In the genomic region with DNA sequence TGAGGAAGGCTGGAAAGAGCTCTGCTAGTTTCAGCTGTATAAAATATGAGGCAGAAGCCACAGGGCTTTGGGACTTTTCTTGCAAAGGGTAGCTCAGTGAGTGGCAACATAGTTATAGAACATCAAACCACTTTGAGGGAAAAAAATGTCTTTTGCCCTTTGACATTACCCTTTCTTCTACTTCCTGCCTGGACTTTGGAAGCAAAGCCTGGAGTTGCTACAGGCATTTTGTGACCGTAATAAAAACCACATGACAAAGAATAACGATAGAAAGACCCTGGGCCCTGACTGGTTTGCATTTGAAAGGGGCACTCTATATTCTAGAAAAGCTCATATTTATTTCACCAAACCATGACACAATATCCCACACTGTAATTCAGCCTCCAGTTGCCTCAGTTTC, we compare ENCODE assay signal across 26 cellular contexts.
"Had no signal": no experiment of that assay in that cellular context is flagged by ENCODE, and none has a peak within 500 bp of the region (broad histone marks: within the 10 kb centered on the region; RNA-seq: fewer than 3 reads in every experiment).

No MANE protein-coding gene starts in this region.

- H3K4me3 ChIP-seq: colonic mucosa, esophagus muscularis mucosa, gastroesophageal sphincter, heart right ventricle, prostate gland, right atrium auricular region, thoracic aorta, transverse colon, upper lobe of right lung, uterus had no signal

- DNase-seq: colonic mucosa; effector CD8-positive, alpha-beta T cell; foreskin keratinocyte; glutamatergic neuron; heart right ventricle; hypothalamus; immature natural killer cell; islet precursor cell; kidney glomerular epithelial cell; mesenchymal stem cell; naive thymus-derived CD4-positive, alpha-beta T cell; stimulated activated CD4-positive, alpha-beta T cell treated with anti-CD3 and anti-CD28 coated beads, Interleukin-2, amount 100 ng/mL, for 24 hours; stimulated activated CD4-positive, alpha-beta T cell treated with anti-CD3 and anti-CD28 coated beads, Interleukin-4, amount 100 ng/mL, for 24 hours; stimulated activated naive CD8-positive, alpha-beta T cell treated with anti-CD3 and anti-CD28 coated beads, Interleukin-15, Interleukin-2, amounts not matched to agents 100 U/mL and 50 U/mL, for 24 hours; transverse colon; upper lobe of right lung; uterus had no signal

- H3K36me3 ChIP-seq: colonic mucosa, esophagus muscularis mucosa, gastroesophageal sphincter, heart right ventricle, neutrophil, prostate gland, right atrium auricular region, thoracic aorta, transverse colon, upper lobe of right lung, uterus had no signal

- H3K27me3 ChIP-seq: colonic mucosa, foreskin keratinocyte, neutrophil, right atrium auricular region, transverse colon, upper lobe of right lung, uterus had no signal

- FAIRE-seq: endothelial cell of umbilical vein had no signal

- ATAC-seq: foreskin keratinocyte; gastroesophageal sphincter; heart right ventricle; naive thymus-derived CD4-positive, alpha-beta T cell; sciatic nerve; stimulated activated effector memory CD8-positive, alpha-beta T cell treated with anti-CD3 and anti-CD28 coated beads, Interleukin-12 subunit alpha, Interleukin-12 subunit beta, amount 100 ng/mL, for 72 hours; stimulated activated naive CD8-positive, alpha-beta T cell treated with anti-CD3 and anti-CD28 coated beads, Interleukin-15, Interleukin-2, amounts not matched to agents 100 U/mL and 50 U/mL, for 24 hours; upper lobe of right lung had no signal

- H3K9me3 ChIP-seq: colonic mucosa, neutrophil, prostate gland, transverse colon, upper lobe of right lung, uterus had no signal

- H3K4me1 ChIP-seq: colonic mucosa, esophagus muscularis mucosa, foreskin keratinocyte, gastroesophageal sphincter, heart right ventricle, prostate gland, right atrium auricular region, upper lobe of right lung, uterus had no signal

- H3K27ac ChIP-seq: colonic mucosa, esophagus muscularis mucosa, foreskin keratinocyte, gastroesophageal sphincter, heart right ventricle, neutrophil, prostate gland, right atrium auricular region, thoracic aorta, upper lobe of right lung, uterus had no signal
